1 cellular context compared by ENCODE assay signal in genomic region chr3:9947025-9947995, GRCh38.
TF ChIP-seq lines count a peak whose summit lies in the region.

No MANE protein-coding gene starts in this region.

TF ChIP-seq in HepG2, 621 proteins besides CTCF, POLR2A, EP300 and RAD21 (continued from another document):
- no peak for TF ChIP-seq TRIM22 (IDR thresholded peaks at IDR 0.05)
- TF ChIP-seq ZNF780A (CRISPR knock-in tag; IDR thresholded peaks at IDR 0.05) = peak; percentile 40; the same call in 1 of the 2 replicates
